Comparison of ENCODE assay signal across 2 cellular contexts in genomic region chr5:125011014-125011413, GRCh38.
TF ChIP-seq lines count a peak whose summit lies in the region.

No MANE protein-coding gene starts in this region.

TF ChIP-seq in HepG2, 621 proteins besides CTCF, POLR2A, EP300 and RAD21 (continued from another document):
- TF ChIP-seq, protein P1, sequence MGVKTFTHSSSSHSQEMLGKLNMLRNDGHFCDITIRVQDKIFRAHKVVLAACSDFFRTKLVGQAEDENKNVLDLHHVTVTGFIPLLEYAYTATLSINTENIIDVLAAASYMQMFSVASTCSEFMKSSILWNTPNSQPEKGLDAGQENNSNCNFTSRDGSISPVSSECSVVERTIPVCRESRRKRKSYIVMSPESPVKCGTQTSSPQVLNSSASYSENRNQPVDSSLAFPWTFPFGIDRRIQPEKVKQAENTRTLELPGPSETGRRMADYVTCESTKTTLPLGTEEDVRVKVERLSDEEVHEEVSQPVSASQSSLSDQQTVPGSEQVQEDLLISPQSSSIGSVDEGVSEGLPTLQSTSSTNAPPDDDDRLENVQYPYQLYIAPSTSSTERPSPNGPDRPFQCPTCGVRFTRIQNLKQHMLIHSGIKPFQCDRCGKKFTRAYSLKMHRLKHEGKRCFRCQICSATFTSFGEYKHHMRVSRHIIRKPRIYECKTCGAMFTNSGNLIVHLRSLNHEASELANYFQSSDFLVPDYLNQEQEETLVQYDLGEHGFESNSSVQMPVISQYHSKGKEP (CRISPR knock-in tag; IDR thresholded peaks at IDR 0.05), result no peak
- TF ChIP-seq AGO2 (optimal IDR thresholded peaks at IDR 0.05; ENCODE audit: low read depth, low read length) (no peak), MIER3 (CRISPR knock-in tag; IDR thresholded peaks at IDR 0.05; ENCODE audit: borderline replicate concordance) (no peak), ATRX (CRISPR knock-in tag; IDR thresholded peaks at IDR 0.05; ENCODE audit: borderline replicate concordance) (no peak), GPN1 (CRISPR knock-in tag; IDR thresholded peaks at IDR 0.05; ENCODE audit: borderline replicate concordance) (no peak), ZNF124 (CRISPR knock-in tag; IDR thresholded peaks at IDR 0.05) (no peak), NFYB (CRISPR knock-in tag; IDR thresholded peaks at IDR 0.05) (no peak)

TF ChIP-seq in WTC11, 78 proteins besides CTCF, POLR2A, EP300 and RAD21 (continued from another document):
- TF ChIP-seq, protein P2, sequence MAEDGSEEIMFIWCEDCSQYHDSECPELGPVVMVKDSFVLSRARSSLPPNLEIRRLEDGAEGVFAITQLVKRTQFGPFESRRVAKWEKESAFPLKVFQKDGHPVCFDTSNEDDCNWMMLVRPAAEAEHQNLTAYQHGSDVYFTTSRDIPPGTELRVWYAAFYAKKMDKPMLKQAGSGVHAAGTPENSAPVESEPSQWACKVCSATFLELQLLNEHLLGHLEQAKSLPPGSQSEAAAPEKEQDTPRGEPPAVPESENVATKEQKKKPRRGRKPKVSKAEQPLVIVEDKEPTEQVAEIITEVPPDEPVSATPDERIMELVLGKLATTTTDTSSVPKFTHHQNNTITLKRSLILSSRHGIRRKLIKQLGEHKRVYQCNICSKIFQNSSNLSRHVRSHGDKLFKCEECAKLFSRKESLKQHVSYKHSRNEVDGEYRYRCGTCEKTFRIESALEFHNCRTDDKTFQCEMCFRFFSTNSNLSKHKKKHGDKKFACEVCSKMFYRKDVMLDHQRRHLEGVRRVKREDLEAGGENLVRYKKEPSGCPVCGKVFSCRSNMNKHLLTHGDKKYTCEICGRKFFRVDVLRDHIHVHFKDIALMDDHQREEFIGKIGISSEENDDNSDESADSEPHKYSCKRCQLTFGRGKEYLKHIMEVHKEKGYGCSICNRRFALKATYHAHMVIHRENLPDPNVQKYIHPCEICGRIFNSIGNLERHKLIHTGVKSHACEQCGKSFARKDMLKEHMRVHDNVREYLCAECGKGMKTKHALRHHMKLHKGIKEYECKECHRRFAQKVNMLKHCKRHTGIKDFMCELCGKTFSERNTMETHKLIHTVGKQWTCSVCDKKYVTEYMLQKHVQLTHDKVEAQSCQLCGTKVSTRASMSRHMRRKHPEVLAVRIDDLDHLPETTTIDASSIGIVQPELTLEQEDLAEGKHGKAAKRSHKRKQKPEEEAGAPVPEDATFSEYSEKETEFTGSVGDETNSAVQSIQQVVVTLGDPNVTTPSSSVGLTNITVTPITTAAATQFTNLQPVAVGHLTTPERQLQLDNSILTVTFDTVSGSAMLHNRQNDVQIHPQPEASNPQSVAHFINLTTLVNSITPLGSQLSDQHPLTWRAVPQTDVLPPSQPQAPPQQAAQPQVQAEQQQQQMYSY (CRISPR knock-in tag; IDR thresholded peaks at IDR 0.05), result no peak
- no peak for TF ChIP-seq TEAD4 (CRISPR knock-in tag; IDR thresholded peaks at IDR 0.05)
